20 cellular contexts compared by ENCODE assay signal in genomic region chr20:57897156-57897874, GRCh38.
"Had no signal": no experiment of that assay in that cellular context is flagged by ENCODE, and none has a peak within 500 bp of the region (broad histone marks: within the 10 kb centered on the region; RNA-seq: fewer than 3 reads in every experiment).

No MANE protein-coding gene starts in this region.

- H3K9me3 Mint-ChIP-seq: activated naive CD4-positive, alpha-beta T cell treated with anti-CD3 and anti-CD28 coated beads for 36 hours; activated T-cell treated with anti-CD3 and anti-CD28 coated beads, Interleukin-2, amount 50 U/mL, for 24 hours; activated T-helper 2 cell treated with anti-CD3 and anti-CD28 coated beads, Interferon-gamma antibody, Interleukin-2, Interleukin-4, amounts not matched to agents 10 μg/mL and 5 μg/mL and 100 μg/mL, durations not matched to agents 14 hours and 24 hours and 36 hours; stimulated activated effector memory CD8-positive, alpha-beta T cell treated with anti-CD3 and anti-CD28 coated beads, Interleukin-12 subunit alpha, Interleukin-12 subunit beta, amount 100 ng/mL, for 72 hours; stimulated activated naive CD8-positive, alpha-beta T cell treated with anti-CD3 and anti-CD28 coated beads, Interleukin-15, amount 100 ng/mL, for 72 hours; T-helper 1 cell treated with Interleukin-12 subunit alpha and Interleukin-12 subunit beta and Interleukin-4 antibody, amounts not matched to agents 30 μg/mL and 1 μg/mL, for 36 hours; WTC11 had no signal

- H3K36me3 ChIP-seq: prostate gland, tibial artery had no signal

- H3K27ac Mint-ChIP-seq: activated CD4-positive, alpha-beta T cell treated with anti-CD3 and anti-CD28 coated beads for 36 hours; activated naive CD4-positive, alpha-beta T cell treated with anti-CD3 and anti-CD28 coated beads for 36 hours; activated T-cell treated with anti-CD3 and anti-CD28 coated beads, Interleukin-2, amount 50 U/mL, for 24 hours; activated T-helper 2 cell treated with anti-CD3 and anti-CD28 coated beads, Interferon-gamma antibody, Interleukin-2, Interleukin-4, amounts not matched to agents 10 μg/mL and 5 μg/mL and 100 μg/mL, durations not matched to agents 14 hours and 24 hours and 36 hours; memory B cell; stimulated activated effector memory CD8-positive, alpha-beta T cell treated with anti-CD3 and anti-CD28 coated beads, Interleukin-12 subunit alpha, Interleukin-12 subunit beta, amount 100 ng/mL, for 72 hours; T-helper 1 cell treated with Interleukin-12 subunit alpha and Interleukin-12 subunit beta and Interleukin-4 antibody, amounts not matched to agents 30 μg/mL and 1 μg/mL, for 36 hours; WTC11 had no signal

- ATAC-seq: activated CD4-positive, alpha-beta T cell treated with anti-CD3 and anti-CD28 coated beads for 36 hours; left ventricle myocardium superior; stimulated activated effector memory CD8-positive, alpha-beta T cell treated with anti-CD3 and anti-CD28 coated beads, Interleukin-12 subunit alpha, Interleukin-12 subunit beta, amount 100 ng/mL, for 72 hours; stimulated activated naive CD8-positive, alpha-beta T cell treated with anti-CD3 and anti-CD28 coated beads, Interleukin-15, amount 100 ng/mL, for 72 hours; WTC11 had no signal

- DNase-seq: activated CD4-positive, alpha-beta T cell treated with anti-CD3 and anti-CD28 coated beads for 36 hours; activated CD4-positive, alpha-beta T cell treated with anti-CD3 and anti-CD28 coated beads, Interleukin-2, amount 50 U/mL, for 4 hours; activated CD8-positive, alpha-beta memory T cell treated with anti-CD3 and anti-CD28 coated beads for 24 hours; activated CD8-positive, alpha-beta memory T cell treated with anti-CD3 and anti-CD28 coated beads, Interleukin-2, amount 50 U/mL, for 4 hours; activated naive CD4-positive, alpha-beta T cell treated with anti-CD3 and anti-CD28 coated beads for 36 hours; activated T-cell treated with anti-CD3 and anti-CD28 coated beads, Interleukin-2, amount 50 U/mL, for 24 hours; foreskin fibroblast; kidney glomerular epithelial cell; left ventricle myocardium superior; stimulated activated CD4-positive, alpha-beta T cell treated with anti-CD3 and anti-CD28 coated beads, Interleukin-2, amount 100 ng/mL, for 24 hours; stimulated activated naive CD8-positive, alpha-beta T cell treated with anti-CD3 and anti-CD28 coated beads, Interleukin-15, amount 100 ng/mL, for 72 hours; T1000; tibial artery had no signal

- H3K4me3 Mint-ChIP-seq: activated CD4-positive, alpha-beta T cell treated with anti-CD3 and anti-CD28 coated beads for 36 hours; activated naive CD4-positive, alpha-beta T cell treated with anti-CD3 and anti-CD28 coated beads for 36 hours; activated T-cell treated with anti-CD3 and anti-CD28 coated beads, Interleukin-2, amount 50 U/mL, for 24 hours; memory B cell; stimulated activated effector memory CD8-positive, alpha-beta T cell treated with anti-CD3 and anti-CD28 coated beads, Interleukin-12 subunit alpha, Interleukin-12 subunit beta, amount 100 ng/mL, for 72 hours; stimulated activated naive CD8-positive, alpha-beta T cell treated with anti-CD3 and anti-CD28 coated beads, Interleukin-15, amount 100 ng/mL, for 72 hours; T-helper 1 cell treated with Interleukin-12 subunit alpha and Interleukin-12 subunit beta and Interleukin-4 antibody, amounts not matched to agents 30 μg/mL and 1 μg/mL, for 36 hours; WTC11 had no signal

- H3K36me3 Mint-ChIP-seq: memory B cell; stimulated activated effector memory CD8-positive, alpha-beta T cell treated with anti-CD3 and anti-CD28 coated beads, Interleukin-12 subunit alpha, Interleukin-12 subunit beta, amount 100 ng/mL, for 72 hours; WTC11 had no signal

- H3K4me1 Mint-ChIP-seq: activated CD4-positive, alpha-beta T cell treated with anti-CD3 and anti-CD28 coated beads for 36 hours; memory B cell had no signal

- H3K4me1 ChIP-seq: prostate gland had no signal

- H3K27ac ChIP-seq: hepatocyte, prostate gland, tibial artery had no signal

- H3K9me3 ChIP-seq: prostate gland, tibial artery had no signal

- H3K4me3 ChIP-seq: hepatocyte, prostate gland, tibial artery had no signal
